Comparison of ENCODE assay signal across 9 cellular contexts in genomic region chr1:241323510-241323909, GRCh38. TPM values are rescaled to one million over a fixed set of nuclear protein-coding genes. Genes with fewer than 3 reads are reported as not detected.
DNase-seq lines count a peak whose midpoint lies in the region; ATAC-seq and TF ChIP-seq lines count a peak whose summit lies in the region.
"Had no signal": no experiment of that assay in that cellular context is flagged by ENCODE, and none has a peak within 500 bp of the region (broad histone marks: within the 10 kb centered on the region; RNA-seq: fewer than 3 reads in every experiment).

No MANE protein-coding gene starts in this region.

- TF ChIP-seq CTCF in RWPE1 (conservative IDR thresholded peaks at IDR 0.05; ENCODE audit: low read depth) (no peak), fibroblast of lung (conservative IDR thresholded peaks at IDR 0.05 in 1 of 2, IDR thresholded peaks at IDR 0.05 in 1 of 2; ENCODE audit: low read depth in 1 of 2, low read length in 2 of 2) (no peak), testis (IDR thresholded peaks at IDR 0.05) (no peak)

- H3K4me1 ChIP-seq in fibroblast of lung (ENCODE audit: control insufficient read depth, extremely low read depth, insufficient read depth, low read length) (no peaks in the 10 kb centered on the region), testis (no peaks in the 10 kb centered on the region)
- H3K4me1 ChIP-seq in CD8-positive, alpha-beta memory T cell (ENCODE audit: insufficient read depth, low read length), result no peaks in the 10 kb centered on the region

- H3K27ac Mint-ChIP-seq in CD8-positive, alpha-beta memory T cell, result no peak overlapping the region
- H3K27ac Mint-ChIP-seq: dendritic cell treated with granulocyte-macrophage colony-stimulating factor and Interleukin-4, amounts not matched to agents 40 ng/mL and 50 ng/mL, for 4 days had no signal

- no peak overlapping the region for H3K4me2 ChIP-seq in fibroblast of lung (ENCODE audit: extremely low read depth, insufficient read depth, low read length)

- CTCF ChIA-PET in RWPE1 (lab: Yijun Ruan, JAX), result no interaction called here
- CTCF ChIA-PET in CD8-positive, alpha-beta memory T cell (lab: Charles Lee), result no interaction called here

- intact Hi-C loops in testis (cut with DNase I; ENCODE audit: low total_unique reads), result no loop called here

- no peaks in the 10 kb centered on the region for H4K20me1 ChIP-seq in fibroblast of lung (ENCODE audit: control insufficient read depth, extremely low read depth, insufficient read depth, low read length)

- ATAC-seq in GM18907 (IDR thresholded peaks at IDR 0.05; ENCODE audit: unreplicated experiment), result no peak

- 8 to 9% methylated on average over 5 of the region's 5 CpGs for WGBS in testis, 2 donors

- no peak overlapping the region for H2AFZ ChIP-seq in fibroblast of lung (ENCODE audit: low read length)

- TF ChIP-seq POLR2A in testis (IDR thresholded peaks at IDR 0.05), result no peak

- H3K79me2 ChIP-seq in fibroblast of lung (ENCODE audit: control insufficient read depth, insufficient read depth, low read length), result no peaks in the 10 kb centered on the region

- H3K27me3 ChIP-seq in fibroblast of lung (ENCODE audit: control insufficient read depth, insufficient read depth, low read length), result no peaks in the 10 kb centered on the region
- H3K27me3 ChIP-seq in testis, result no peaks in the 10 kb centered on the region
- no peaks in the 10 kb centered on the region for H3K27me3 ChIP-seq in CD8-positive, alpha-beta memory T cell (ENCODE audit: insufficient read depth, low read length, poor library complexity, severe bottlenecking)

- peaks cover 0 to 12% (median 1%) of the 10 kb centered on the region in 5 donors for H3K9me3 Mint-ChIP-seq in CD8-positive, alpha-beta memory T cell

- H3K4me3 Mint-ChIP-seq in CD8-positive, alpha-beta memory T cell, result no peak overlapping the region
- H3K4me3 Mint-ChIP-seq: dendritic cell treated with granulocyte-macrophage colony-stimulating factor and Interleukin-4, amounts not matched to agents 40 ng/mL and 50 ng/mL, for 4 days had no signal

- no peak overlapping the region for H3K27ac ChIP-seq in RWPE1
- H3K27ac ChIP-seq in fibroblast of lung (ENCODE audit: insufficient read depth, low read length), result no peak overlapping the region
- no peak overlapping the region for H3K27ac ChIP-seq in testis
- no peak overlapping the region for H3K27ac ChIP-seq in CD8-positive, alpha-beta memory T cell (ENCODE audit: low read depth, low read length)

- H3K36me3 ChIP-seq in fibroblast of lung (ENCODE audit: control insufficient read depth, insufficient read depth, low read length), result no peaks in the 10 kb centered on the region
- no peaks in the 10 kb centered on the region for H3K36me3 ChIP-seq in testis (ENCODE audit: low read depth, missing control alignments)
- H3K36me3 ChIP-seq in CD8-positive, alpha-beta memory T cell (ENCODE audit: insufficient read depth, low read length), result no peaks in the 10 kb centered on the region

- no peaks in the 10 kb centered on the region for H3K9me3 ChIP-seq in fibroblast of lung (ENCODE audit: control insufficient read depth, insufficient read depth, low read depth, low read length)
- H3K9me3 ChIP-seq in testis, result no peaks in the 10 kb centered on the region
- H3K9me3 ChIP-seq in CD8-positive, alpha-beta memory T cell (ENCODE audit: low read length), result no peaks in the 10 kb centered on the region

- H3K4me3 ChIP-seq in fibroblast of lung (replicated peaks in 1 of 4; ENCODE audit: control extremely low read depth in 1 of 4, insufficient read depth in 1 of 4, low read depth in 3 of 4, low read length in 4 of 4), result no peak overlapping the region
- no peak overlapping the region for H3K4me3 ChIP-seq in testis
- no peak overlapping the region for H3K4me3 ChIP-seq in CD8-positive, alpha-beta memory T cell (ENCODE audit: low read length)

- POLR2A ChIA-PET in RWPE1 (lab: Yijun Ruan, JAX; ENCODE audit: low non-redundant PET), result no interaction called here
- POLR2A ChIA-PET in CD8-positive, alpha-beta memory T cell (lab: Charles Lee), result no interaction called here

- no peaks in the 10 kb centered on the region for H3K36me3 Mint-ChIP-seq in CD8-positive, alpha-beta memory T cell

- H3K27me3 Mint-ChIP-seq in CD8-positive, alpha-beta memory T cell, result no peaks in the 10 kb centered on the region
- H3K27me3 Mint-ChIP-seq: dendritic cell treated with granulocyte-macrophage colony-stimulating factor and Interleukin-4, amounts not matched to agents 40 ng/mL and 50 ng/mL, for 4 days had no signal

- peak; percentile 20 for DNase-seq in stimulated activated CD4-positive, alpha-beta T cell treated with anti-CD3 and anti-CD28 coated beads, Interleukin-15, amount 100 ng/mL, for 24 hours
- no peak for DNase-seq in stimulated activated CD4-positive, alpha-beta T cell treated with anti-CD3 and anti-CD28 coated beads, Interleukin-12 subunit alpha, Interleukin-12 subunit beta, amount 100 ng/mL, for 4 hours
- peak; percentile 30 for DNase-seq in RWPE1 (ENCODE audit: low spot score)
- peak; percentile 20 to 56 for DNase-seq in fibroblast of lung (ENCODE audit: low read depth in 2 of 2)
- peak; percentile 56 for DNase-seq in testis
- no peak for DNase-seq in CD8-positive, alpha-beta memory T cell
- no peak for DNase-seq in NCI-H1105 treated with DMSO at 0.1 percent for 48 hours (lab: John Stamatoyannopoulos, UW)

- no peak overlapping the region for H3K9ac ChIP-seq in fibroblast of lung (ENCODE audit: insufficient read depth, low read length)

- H3K4me1 Mint-ChIP-seq in CD8-positive, alpha-beta memory T cell, result no peaks in the 10 kb centered on the region

RNA-seq across cellular contexts. Expression of gene RGS7, which starts 33.5 kb away (rescaled TPM):
- total RNA-seq in fibroblast of lung (0.51 and 3.6 TPM in 2 replicates), testis (1 to 10 TPM; 5.4 to 6.6 TPM)
- polyA plus RNA-seq in fibroblast of lung (4.2 and 6.7 TPM in 2 replicates), testis (ENCODE audit: insufficient read depth, low read depth, low replicate concordance) (5.0 TPM)
- polyA plus RNA-seq in fibroblast of lung (2012), result 2.2 and 3.7 TPM in 2 replicates
- 1.0 TPM in 1 of 2 replicates, not detected in the other for polyA minus RNA-seq in fibroblast of lung (ENCODE audit: low replicate concordance)
- not detected for total RNA-seq in CD8-positive, alpha-beta memory T cell
- polyA plus RNA-seq in CD8-positive, alpha-beta memory T cell, result not detected

Comparison
In these comparisons a context has a peak if more than half of its experiments do, and no peak if none do; other contexts are left out.
1. DNase-seq: peak in stimulated activated CD4-positive, alpha-beta T cell treated with anti-CD3 and anti-CD28 coated beads, Interleukin-15, amount 100 ng/mL, for 24 hours (single experiment), RWPE1 (single experiment), fibroblast of lung (2 of 2) and testis (single experiment); none in stimulated activated CD4-positive, alpha-beta T cell treated with anti-CD3 and anti-CD28 coated beads, Interleukin-12 subunit alpha, Interleukin-12 subunit beta, amount 100 ng/mL, for 4 hours (single experiment), CD8-positive, alpha-beta memory T cell (0 of 5) and NCI-H1105 treated with DMSO at 0.1 percent for 48 hours (single experiment).